In the genomic region with DNA sequence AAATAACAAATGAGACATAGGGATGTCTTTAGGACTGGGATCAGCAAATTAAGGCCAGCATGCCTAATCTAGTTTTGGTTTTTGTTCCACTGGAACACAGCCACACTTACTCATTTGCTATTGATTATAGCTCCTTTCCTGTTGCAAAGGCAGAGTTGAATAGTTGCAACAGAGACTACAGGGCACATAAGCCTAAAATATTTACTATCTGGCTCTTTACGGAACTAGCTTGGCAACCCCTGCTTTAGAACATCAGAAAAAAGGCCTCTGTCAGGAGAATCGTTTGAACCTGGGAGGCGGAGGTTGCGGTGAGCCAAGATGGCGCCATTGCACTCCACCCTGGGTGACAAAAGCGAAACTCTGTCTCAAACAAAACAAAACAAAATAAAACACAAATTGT, we compare ENCODE assay signal across 5 cellular contexts.
"Had no signal": no experiment of that assay in that cellular context is flagged by ENCODE, and none has a peak within 500 bp of the region (broad histone marks: within the 10 kb centered on the region; RNA-seq: fewer than 3 reads in every experiment).

No MANE protein-coding gene starts in this region.

- H3K4me3 ChIP-seq: K562 had no signal

- H3K27ac ChIP-seq: HL-60 had no signal

- DNase-seq: IMR-90, KBM-7 had no signal

- FAIRE-seq: HTR-8/SVneo, K562 had no signal

- ATAC-seq: K562 had no signal
